18 cellular contexts compared by ENCODE assay signal in genomic region chr2:237321746-237322145, GRCh38.
DNase-seq lines count a peak whose midpoint lies in the region; ATAC-seq and TF ChIP-seq lines count a peak whose summit lies in the region.
"Had no signal": no experiment of that assay in that cellular context is flagged by ENCODE, and none has a peak within 500 bp of the region (broad histone marks: within the 10 kb centered on the region; RNA-seq: fewer than 3 reads in every experiment).

No MANE protein-coding gene starts in this region.

- TF ChIP-seq CTCF in liver (IDR thresholded peaks at IDR 0.05; ENCODE audit: low read depth, low read length, missing input control) (no peak), right lobe of liver (IDR thresholded peaks at IDR 0.05) (no peak), smooth muscle cell (IDR thresholded peaks at IDR 0.05; ENCODE audit: borderline replicate concordance, insufficient read depth, poor library complexity, severe bottlenecking) (no peak)

- no peak for DNase-seq in right lobe of liver
- no peak for DNase-seq in mesenchymal stem cell
- no peak for DNase-seq in smooth muscle cell (lab: John Stamatoyannopoulos, UW; ENCODE audit: unreplicated experiment)
- no peak for DNase-seq in activated naive CD4-positive, alpha-beta T cell treated with anti-CD3 and anti-CD28 coated beads, Interleukin-2, amount 50 U/mL, for 16 hours
- DNase-seq in NCI-H128 (lab: John Stamatoyannopoulos, UW; ENCODE audit: unreplicated experiment), result no peak
- DNase-seq in Ammon's horn (ENCODE audit: low spot score), result no peak
- DNase-seq: activated CD4-positive, alpha-beta T cell treated with anti-CD3 and anti-CD28 coated beads, Interleukin-2, amount 50 U/mL, for 1 hour; activated naive CD8-positive, alpha-beta T cell treated with anti-CD3 and anti-CD28 coated beads, Interleukin-2, amount 10 ng/mL, durations not matched to agents 7 days and 5 days; endodermal cell; foreskin keratinocyte; MG63; naive thymus-derived CD4-positive, alpha-beta T cell; NCI-H187 treated with DMSO at 0.1 percent for 48 hours; T-cell had no signal

- H4K91ac ChIP-seq in mesenchymal stem cell (ENCODE audit: low read length), result peak overlapping the region; percentile 24

- H3K4ac ChIP-seq in mesenchymal stem cell (ENCODE audit: low read depth in 1 of 2, low read length in 2 of 2), result peak overlapping the region; percentile 30 to 93

- H3K4me2 ChIP-seq in mesenchymal stem cell (ENCODE audit: low read length, poor library complexity, severe bottlenecking) (no peak overlapping the region), smooth muscle cell (no peak overlapping the region)

- no peak overlapping the region for H4K8ac ChIP-seq in mesenchymal stem cell (ENCODE audit: low read length)

- H3K36me3 ChIP-seq in liver (ENCODE audit: control insufficient read depth in 4 of 4, insufficient read depth in 3 of 4, low read depth in 1 of 4, low read length in 3 of 4) (no peaks in the 10 kb centered on the region), right lobe of liver (no peaks in the 10 kb centered on the region), mesenchymal stem cell (ENCODE audit: control insufficient read depth in 1 of 2, insufficient read depth in 2 of 2, low read depth in 1 of 2, low read length in 2 of 2) (peaks cover 0 to 55% of the 10 kb centered on the region in 2 experiments), smooth muscle cell (ENCODE audit: low read depth) (no peaks in the 10 kb centered on the region)
- H3K36me3 ChIP-seq: cardiac muscle cell had no signal

- H3F3A ChIP-seq in smooth muscle cell (ENCODE audit: low read depth), result peaks cover 86% of the 10 kb centered on the region

- H3K9ac ChIP-seq in liver (ENCODE audit: low read depth in 1 of 2, low read length in 2 of 2) (no peak overlapping the region), mesenchymal stem cell (ENCODE audit: low read length) (peak overlapping the region; percentile 68), smooth muscle cell (ENCODE audit: low read depth) (no peak overlapping the region)

- H3K14ac ChIP-seq in mesenchymal stem cell (ENCODE audit: low read length in 2 of 2), result no peak overlapping the region

- no peak for TF ChIP-seq POLR2A in right lobe of liver (IDR thresholded peaks at IDR 0.05)

- H2BK5ac ChIP-seq in mesenchymal stem cell (ENCODE audit: low read depth, low read length, poor library complexity, severe bottlenecking), result no peak overlapping the region

- H3K27me3 ChIP-seq in liver (ENCODE audit: control insufficient read depth in 4 of 4, insufficient read depth in 4 of 4, low read length in 3 of 4), result no peaks in the 10 kb centered on the region
- no peaks in the 10 kb centered on the region for H3K27me3 ChIP-seq in right lobe of liver
- no peaks in the 10 kb centered on the region for H3K27me3 ChIP-seq in mesenchymal stem cell (ENCODE audit: control insufficient read depth in 1 of 2, insufficient read depth in 1 of 2, low read length in 2 of 2)
- no peaks in the 10 kb centered on the region for H3K27me3 ChIP-seq in smooth muscle cell (ENCODE audit: low read depth)
- H3K27me3 ChIP-seq: cardiac muscle cell, MG63 had no signal

- H2AK5ac ChIP-seq in mesenchymal stem cell (ENCODE audit: low read length, severe bottlenecking), result no peak overlapping the region

- no peak overlapping the region for H2BK15ac ChIP-seq in mesenchymal stem cell (ENCODE audit: low read depth, poor library complexity, severe bottlenecking)

- no peaks in the 10 kb centered on the region for H3K79me1 ChIP-seq in mesenchymal stem cell (replicated peaks; ENCODE audit: low read length, poor library complexity, severe bottlenecking)

- 80% methylated on average over 7 of the region's 7 CpGs for WGBS in liver
- 48% methylated on average over 5 of the region's 7 CpGs for WGBS in right lobe of liver (ENCODE audit: insufficient coverage, low coverage, low lambda C conversion rate, missing lambda C conversion rate)
- 96% methylated on average over 7 of the region's 7 CpGs for WGBS in mesenchymal stem cell
- 92% methylated on average over 7 of the region's 7 CpGs for WGBS in smooth muscle cell (ENCODE audit: low lambda C conversion rate)

- no peak for TF ChIP-seq RAD21 in liver (IDR thresholded peaks at IDR 0.05)

- no peak overlapping the region for H3K27ac ChIP-seq in liver (ENCODE audit: low read depth in 1 of 2, low read length in 2 of 2)
- no peak overlapping the region for H3K27ac ChIP-seq in right lobe of liver
- H3K27ac ChIP-seq in mesenchymal stem cell (ENCODE audit: low read length, poor library complexity, severe bottlenecking), result no peak overlapping the region
- peak overlapping the region; percentile 91 for H3K27ac ChIP-seq in smooth muscle cell (ENCODE audit: low read depth)
- H3K27ac ChIP-seq: C4-2B, cardiac muscle cell, foreskin keratinocyte had no signal

- ATAC-seq in right lobe of liver (no peak), HG03196 (IDR thresholded peaks at IDR 0.05; ENCODE audit: unreplicated experiment) (no peak)
- ATAC-seq: foreskin keratinocyte; naive thymus-derived CD4-positive, alpha-beta T cell; T-cell had no signal

- H3K23ac ChIP-seq in mesenchymal stem cell (ENCODE audit: low read length in 2 of 2), result no peak overlapping the region

- peak overlapping the region; percentile 56 to 59 for H3K18ac ChIP-seq in mesenchymal stem cell (ENCODE audit: low read depth in 1 of 2, low read length in 2 of 2)

- no peaks in the 10 kb centered on the region for H3K79me2 ChIP-seq in smooth muscle cell (ENCODE audit: low read depth)

- H2AFZ ChIP-seq in mesenchymal stem cell (ENCODE audit: low read depth, low read length) (no peak overlapping the region), smooth muscle cell (ENCODE audit: low read depth) (no peak overlapping the region)

- H4K20me1 ChIP-seq in smooth muscle cell (ENCODE audit: low read depth), result no peaks in the 10 kb centered on the region

- no peaks in the 10 kb centered on the region for H3K9me3 ChIP-seq in liver (ENCODE audit: control insufficient read depth in 4 of 4, low read length in 3 of 4)
- H3K9me3 ChIP-seq in right lobe of liver, result no peaks in the 10 kb centered on the region
- no peaks in the 10 kb centered on the region for H3K9me3 ChIP-seq in mesenchymal stem cell (ENCODE audit: control insufficient read depth, low read length)
- H3K9me3 ChIP-seq in smooth muscle cell (replicated peaks; ENCODE audit: low read depth), result no peaks in the 10 kb centered on the region
- H3K9me3 ChIP-seq: MG63 had no signal

- peak overlapping the region; percentile 0 for H2BK120ac ChIP-seq in mesenchymal stem cell (ENCODE audit: low read depth, low read length)

- intact Hi-C loops in right lobe of liver (cut with DNase I), result no loop called here

- H3K4me3 ChIP-seq in liver (ENCODE audit: low read depth in 1 of 3, low read length in 3 of 3), result no peak overlapping the region
- H3K4me3 ChIP-seq in right lobe of liver, result no peak overlapping the region
- no peak overlapping the region for H3K4me3 ChIP-seq in mesenchymal stem cell (ENCODE audit: insufficient read depth in 1 of 2, low read depth in 1 of 2, low read length in 2 of 2)
- H3K4me3 ChIP-seq in smooth muscle cell, result no peak overlapping the region
- H3K4me3 ChIP-seq: cardiac muscle cell, MG63 had no signal

- peak overlapping the region; percentile 83 to 100 for H2BK12ac ChIP-seq in mesenchymal stem cell (ENCODE audit: low read length in 2 of 2)

- no peaks in the 10 kb centered on the region for H3K4me1 ChIP-seq in liver (ENCODE audit: control insufficient read depth in 4 of 4, insufficient read depth in 4 of 4, low read length in 3 of 4)
- H3K4me1 ChIP-seq in right lobe of liver, result no peaks in the 10 kb centered on the region
- H3K4me1 ChIP-seq in mesenchymal stem cell (ENCODE audit: control insufficient read depth, insufficient read depth, low read depth, low read length), result peaks cover 7% of the 10 kb centered on the region
- H3K4me1 ChIP-seq in smooth muscle cell (ENCODE audit: low read depth), result peaks cover 5% of the 10 kb centered on the region
- H3K4me1 ChIP-seq: foreskin keratinocyte had no signal

TF ChIP-seq in liver, 16 proteins besides CTCF, POLR2A, EP300 and RAD21:
- TF ChIP-seq NR2F2 (IDR thresholded peaks at IDR 0.05) (peak; percentile 45), HNF4G (IDR thresholded peaks at IDR 0.05) (no peak), RXRA (IDR thresholded peaks at IDR 0.05) (peak in 1 of 2 donors; percentile 31)
TF ChIP-seq in liver: peak in this region for 2.
